In genomic region chr6:136609878-136610706, GRCh38 we compare ENCODE assay signal across 1 cellular context.
TF ChIP-seq lines count a peak whose summit lies in the region.

No MANE protein-coding gene starts in this region.

TF ChIP-seq in HepG2, 621 proteins besides CTCF, POLR2A, EP300 and RAD21 (continued from another document):
- TF ChIP-seq GABPA (IDR thresholded peaks at IDR 0.05; ENCODE audit: low read depth, low read length) (no peak), GABPA (CRISPR knock-in tag; IDR thresholded peaks at IDR 0.05; ENCODE audit: low read depth) (0 out of 2 replicates have a peak, but pooled peaks have one; percentile 18), SP4 (CRISPR knock-in tag; IDR thresholded peaks at IDR 0.05) (no peak), AGO2 (optimal IDR thresholded peaks at IDR 0.05; ENCODE audit: low read depth, low read length) (no peak)
TF ChIP-seq in HepG2: peak in this region for 2.
